Comparison of ENCODE assay signal across 8 cellular contexts in the genomic region with DNA sequence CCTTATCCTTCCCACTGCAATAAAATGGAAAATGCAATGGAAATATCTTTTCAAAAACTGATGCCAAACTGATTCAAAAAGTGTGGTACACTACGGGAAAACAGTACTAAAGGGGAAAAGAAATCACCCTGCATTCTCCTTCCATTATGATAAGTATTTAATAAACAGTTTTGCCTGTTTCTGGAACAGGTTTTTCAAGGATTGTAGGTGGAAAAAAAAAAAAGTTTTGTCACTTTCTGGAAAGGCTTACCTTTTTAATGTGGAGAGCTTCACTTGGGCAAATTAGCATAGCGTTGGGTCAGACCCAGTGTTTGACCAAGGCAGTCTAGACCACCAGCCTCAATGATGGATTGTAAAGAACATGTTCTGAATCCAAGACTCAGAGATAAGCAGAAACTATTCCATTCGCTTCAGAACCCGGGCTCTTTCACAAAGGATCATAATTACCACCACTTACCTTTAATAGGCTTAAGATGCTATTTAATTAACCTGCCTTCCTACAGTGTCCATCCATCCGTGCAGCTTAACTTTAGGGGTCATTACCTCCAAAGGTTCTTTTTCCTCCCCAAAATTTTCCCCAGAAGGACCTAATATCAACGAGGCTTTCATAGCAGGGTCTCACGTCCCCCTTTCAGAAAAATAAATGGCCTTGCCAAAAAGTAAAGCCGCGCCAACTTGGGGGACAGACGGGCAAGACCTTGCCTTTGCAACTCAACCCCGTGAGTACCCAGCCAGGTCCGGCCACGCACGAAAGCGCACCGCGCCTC. TPM values are rescaled to one million over a fixed set of nuclear protein-coding genes. Genes with fewer than 3 reads are reported as not detected.
DNase-seq lines count a peak whose midpoint lies in the region; ATAC-seq and TF ChIP-seq lines count a peak whose summit lies in the region.

No MANE protein-coding gene starts in this region.

- POLR2A ChIA-PET in OCI-LY7 (lab: Charles Lee): interaction anchor here (0.6 to 2.3 kb wide), 6 partner anchors 8 to 649 kb away, joined by 3 to 10 read pairs (median 3); no protein-coding TSS in a partner anchor

- CTCF ChIA-PET in OCI-LY7 (lab: Charles Lee; ENCODE audit: unreplicated experiment): no interaction called here

- no peaks in the 10 kb centered on the region for H3K79me2 ChIP-seq in OCI-LY7 (ENCODE audit: insufficient read depth, low read depth, low read length)

- intact Hi-C loops in OCI-LY7 (cut with micrococcal nuclease; ENCODE audit: unreplicated experiment): loop anchor here (5.0 to 10.0 kb wide), 3 partner anchors 78 to 306 kb away; a partner anchor contains a TSS
- intact Hi-C loops in prostate gland (cut with DNase I): no loop called here

- H3K9me2 ChIP-seq in OCI-LY7 (ENCODE audit: insufficient read depth, low read length): no peaks in the 10 kb centered on the region

- DNase-seq in GM12864 (ENCODE audit: low read depth) (no peak), OCI-LY7 (ENCODE audit: low spot score) (no peak), epithelial cell of proximal tubule (ENCODE audit: low read depth) (no peak), prostate gland (ENCODE audit: low spot score) (no peak), NCI-H2081 treated with DMSO at 0.1 percent for 48 hours (lab: John Stamatoyannopoulos, UW) (no peak)
- DNase-seq in stimulated activated naive CD4-positive, alpha-beta T cell treated with Interleukin-2 at 50 U/mL for 16 hours (lab: John Stamatoyannopoulos, UW): no peak

- H3K27ac ChIP-seq in OCI-LY7 (ENCODE audit: low read depth, low read length, poor library complexity, severe bottlenecking) (no peak overlapping the region), prostate gland (peak overlapping the region; percentile 77 to 79)

- H3K4me1 ChIP-seq in OCI-LY7 (ENCODE audit: insufficient read depth, low read length, poor library complexity, severe bottlenecking) (peaks cover 21% of the 10 kb centered on the region), prostate gland (replicated peaks) (no peaks in the 10 kb centered on the region)

- no peak for TF ChIP-seq CTCF in GM12864 (IDR thresholded peaks at IDR 0.05; ENCODE audit: low read depth, low read length, missing control alignments)
- TF ChIP-seq CTCF in OCI-LY7 (conservative IDR thresholded peaks at IDR 0.05; ENCODE audit: low read length): no peak
- no peak for TF ChIP-seq CTCF in epithelial cell of proximal tubule (conservative IDR thresholded peaks at IDR 0.05; ENCODE audit: low read depth, low read length)
- TF ChIP-seq CTCF in prostate gland (IDR thresholded peaks at IDR 0.05): no peak

- 6% methylated on average over 17 of the region's 17 CpGs for WGBS in prostate gland

- no peak for ATAC-seq in HG02763 (IDR thresholded peaks at IDR 0.05; ENCODE audit: unreplicated experiment)
- ATAC-seq in HG02852 (IDR thresholded peaks at IDR 0.05; ENCODE audit: unreplicated experiment): no peak

- BruUV-seq in OCI-LY7 (replicated peaks; lab: Mats Ljungman, UMichigan): no TSS peak

- H3K36me3 ChIP-seq in OCI-LY7 (ENCODE audit: insufficient read depth, low read length) (no peaks in the 10 kb centered on the region), prostate gland (no peaks in the 10 kb centered on the region)

- no peaks in the 10 kb centered on the region for H3K27me3 ChIP-seq in prostate gland (replicated peaks; ENCODE audit: insufficient read depth)

- H3K4me3 ChIP-seq in GM12864 (ENCODE audit: low read depth, low read length) (peak overlapping the region; percentile 95), OCI-LY7 (ENCODE audit: low read depth, low read length, poor library complexity, severe bottlenecking) (peak overlapping the region; percentile 90), epithelial cell of proximal tubule (ENCODE audit: low read depth, low read length) (peak overlapping the region; percentile 95), prostate gland (peak overlapping the region; percentile 65 to 95)

- H3K9me3 ChIP-seq in OCI-LY7 (ENCODE audit: low read length) (no peaks in the 10 kb centered on the region), prostate gland (no peaks in the 10 kb centered on the region)

- peak overlapping the region; percentile 91 for H3K4me2 ChIP-seq in OCI-LY7 (ENCODE audit: low read length)

- peak overlapping the region; percentile 74; the same call in 1 of the 2 replicates for H2AFZ ChIP-seq in OCI-LY7 (ENCODE audit: low read length)

- TF ChIP-seq POLR2A in prostate gland (IDR thresholded peaks at IDR 0.05): no peak

- no peaks in the 10 kb centered on the region for H4K20me1 ChIP-seq in OCI-LY7 (ENCODE audit: insufficient read depth, low read length)

RNA-seq across cellular contexts. Expression of a gene that starts 1.0 kb away (rescaled TPM):
- 9.2 and 12.0 TPM in 2 replicates for total RNA-seq in OCI-LY7 (2014; rRNA removed; shearing (Covaris generic))
- total RNA-seq in OCI-LY7 (2022): 11.9 and 16.2 TPM in 2 replicates
- total RNA-seq in epithelial cell of proximal tubule: 621 and 846 TPM in 2 replicates
- total RNA-seq in prostate gland: 100 to 1,000 TPM in 1 of 2 donors, 10 to 100 TPM in 1; 26.4 to 151 TPM
